In genomic region chr1:22818061-22818770, GRCh38 we compare ENCODE assay signal across 18 cellular contexts.
"Had no signal": no experiment of that assay in that cellular context is flagged by ENCODE, and none has a peak within 500 bp of the region (broad histone marks: within the 10 kb centered on the region; RNA-seq: fewer than 3 reads in every experiment).

No MANE protein-coding gene starts in this region.

- H3K4me3 ChIP-seq: heart left ventricle, lung, SJCRH30, transverse colon had no signal

- H3K36me3 ChIP-seq: heart left ventricle, transverse colon had no signal

- H3K4me3 Mint-ChIP-seq: activated naive CD8-positive, alpha-beta T cell; stimulated activated naive B cell treated with anti-CD40 and anti-IgM and Interleukin-4, amounts not matched to agents 10 μg/mL and 1 μg/mL and 100 μg/mL, for 72 hours; T-helper 17 cell had no signal

- H3K4me1 Mint-ChIP-seq: naive B cell; stimulated activated naive B cell treated with anti-CD40 and anti-IgM and Interleukin-4, amounts not matched to agents 10 μg/mL and 1 μg/mL and 100 μg/mL, for 72 hours; T-helper 17 cell had no signal

- H3K27me3 ChIP-seq: heart left ventricle, SJCRH30, transverse colon had no signal

- H3K36me3 Mint-ChIP-seq: activated naive CD8-positive, alpha-beta T cell; naive B cell; stimulated activated naive B cell treated with anti-CD40 and anti-IgM and Interleukin-4, amounts not matched to agents 10 μg/mL and 1 μg/mL and 100 μg/mL, for 72 hours had no signal

- H3K4me1 ChIP-seq: SJCRH30 had no signal

- H3K9me3 ChIP-seq: heart left ventricle, SJCRH30, transverse colon had no signal

- H3K27ac ChIP-seq: heart left ventricle, SJCRH30, transverse colon had no signal

- H3K27me3 Mint-ChIP-seq: activated naive CD8-positive, alpha-beta T cell had no signal

- H3K27ac Mint-ChIP-seq: activated naive CD8-positive, alpha-beta T cell; activated T-helper 2 cell treated with anti-CD3 and anti-CD28 coated beads, Interferon-gamma antibody, Interleukin-2, Interleukin-4, amounts not matched to agents 10 μg/mL and 5 μg/mL and 100 μg/mL, durations not matched to agents 14 hours and 24 hours and 36 hours; stimulated activated naive B cell treated with anti-CD40 and anti-IgM and Interleukin-4, amounts not matched to agents 10 μg/mL and 1 μg/mL and 100 μg/mL, for 72 hours; T-helper 17 cell had no signal

- H3K9me3 Mint-ChIP-seq: activated T-helper 2 cell treated with anti-CD3 and anti-CD28 coated beads, Interferon-gamma antibody, Interleukin-2, Interleukin-4, amounts not matched to agents 10 μg/mL and 5 μg/mL and 100 μg/mL, durations not matched to agents 14 hours and 24 hours and 36 hours; naive B cell; stimulated activated naive B cell treated with anti-CD40 and anti-IgM and Interleukin-4, amounts not matched to agents 10 μg/mL and 1 μg/mL and 100 μg/mL, for 72 hours had no signal

- DNase-seq: activated CD4-positive, alpha-beta T cell treated with anti-CD3 and anti-CD28 coated beads, Interleukin-2, amount 50 U/mL, for 1 hour; activated CD4-positive, CD25-positive, alpha-beta regulatory T cell; activated T-cell treated with anti-CD3 and anti-CD28 coated beads for 4 hours; amniotic stem cell; central memory CD4-positive, alpha-beta T cell; cortex of kidney; effector memory CD4-positive, alpha-beta T cell; left cardiac atrium; naive B cell; SJCRH30; stimulated activated CD4-positive, alpha-beta T cell treated with anti-CD3 and anti-CD28 coated beads, Interleukin-4, amount 100 ng/mL, for 1 hour; stimulated activated naive B cell treated with anti-CD40 and anti-IgM and Interleukin-4, amounts not matched to agents 10 μg/mL and 1 μg/mL and 100 μg/mL, for 72 hours; T-helper 17 cell; transverse colon had no signal
